Comparison of ENCODE assay signal across 14 cellular contexts in genomic region chr2:228674155-228674554, GRCh38.
"Had no signal": no experiment of that assay in that cellular context is flagged by ENCODE, and none has a peak within 500 bp of the region (broad histone marks: within the 10 kb centered on the region; RNA-seq: fewer than 3 reads in every experiment).

No MANE protein-coding gene starts in this region.

- DNase-seq: activated B cell treated with CpG ODN at 0.5 μM for 24 hours; activated CD4-positive, alpha-beta memory T cell treated with anti-CD3 and anti-CD28 coated beads, Interleukin-2, amount 10 ng/mL, durations not matched to agents 7 days and 5 days; activated CD4-positive, alpha-beta T cell treated with anti-CD3 and anti-CD28 coated beads for 4 hours; activated CD8-positive, alpha-beta memory T cell treated with anti-CD3 and anti-CD28 coated beads, Interleukin-2, amount 10 ng/mL, durations not matched to agents 7 days and 5 days; effector CD8-positive, alpha-beta T cell; lower lobe of right lung; stimulated activated CD4-positive, alpha-beta T cell treated with anti-CD3 and anti-CD28 coated beads, Interleukin-2, amount 100 ng/mL, for 24 hours; stimulated activated naive CD4-positive, alpha-beta T cell treated with Interleukin-2 at 50 U/mL for 16 hours; thyroid gland had no signal

- ATAC-seq: activated CD8-positive, alpha-beta memory T cell treated with anti-CD3 and anti-CD28 coated beads, Interleukin-2, amount 10 ng/mL, durations not matched to agents 7 days and 5 days; esophagus mucosa; lower lobe of right lung; natural killer cell treated with Interleukin-12 subunit alpha and Interleukin-12 subunit beta and Interleukin-15 and Interleukin-18, amount 100 ng/mL, for 72 hours had no signal

- H3K27ac ChIP-seq: gastroesophageal sphincter, lower lobe of right lung, neutrophil, parathyroid adenoma, thyroid gland had no signal
